In genomic region chr18:76518073-76518472, GRCh38 we compare ENCODE assay signal across 9 cellular contexts. TPM values are rescaled to one million over a fixed set of nuclear protein-coding genes. Genes with fewer than 3 reads are reported as not detected.
DNase-seq lines count a peak whose midpoint lies in the region; ATAC-seq and TF ChIP-seq lines count a peak whose summit lies in the region.
"Had no signal": no experiment of that assay in that cellular context is flagged by ENCODE, and none has a peak within 500 bp of the region (broad histone marks: within the 10 kb centered on the region; RNA-seq: fewer than 3 reads in every experiment).

No MANE protein-coding gene starts in this region.

- no CpG with 5 or more reads among the region's 5 CpGs for WGBS in iPS DF 6.9 (ENCODE audit: insufficient coverage, insufficient read length)

- BruUV-seq in OCI-LY7 (replicated peaks; lab: Mats Ljungman, UMichigan): no TSS peak

- H3K79me2 ChIP-seq in OCI-LY7 (ENCODE audit: insufficient read depth, low read depth, low read length): no peaks in the 10 kb centered on the region

- H3K4me1 Mint-ChIP-seq in stimulated activated effector memory CD8-positive, alpha-beta T cell treated with anti-CD3 and anti-CD28 coated beads, Interleukin-12 subunit alpha, Interleukin-12 subunit beta, amount 100 ng/mL, for 72 hours: peaks cover 8% of the 10 kb centered on the region

- DNase-seq in NCI-H510A treated with DMSO at 0.1 percent for 48 hours (lab: John Stamatoyannopoulos, UW) (peak; percentile 90), NCI-H510A (lab: John Stamatoyannopoulos, UW) (no peak), OCI-LY7 (ENCODE audit: low spot score) (no peak), iPS DF 6.9 (ENCODE audit: low read depth, low spot score) (no peak), mucosa of gallbladder (ENCODE audit: low spot score) (no peak), NCI-H1417 treated with DMSO at 0.1 percent for 48 hours (lab: John Stamatoyannopoulos, UW) (no peak)
- DNase-seq in stimulated activated effector memory CD8-positive, alpha-beta T cell treated with anti-CD3 and anti-CD28 coated beads, Interleukin-12 subunit alpha, Interleukin-12 subunit beta, amount 100 ng/mL, for 72 hours (ENCODE audit: low spot score in 2 of 2): no peak
- DNase-seq: NCI-H1694 had no signal

- H3K27me3 ChIP-seq in iPS DF 6.9 (ENCODE audit: control insufficient read depth, insufficient read depth, low read length): no peaks in the 10 kb centered on the region

- POLR2A ChIA-PET in OCI-LY7 (lab: Charles Lee): interaction anchor here (1.0 kb wide), 1 partner anchor 16 kb away, joined by 4 read pairs; no protein-coding TSS in a partner anchor

- no peaks in the 10 kb centered on the region for H4K20me1 ChIP-seq in OCI-LY7 (ENCODE audit: insufficient read depth, low read length)

- H2AFZ ChIP-seq in OCI-LY7 (ENCODE audit: low read length): peak overlapping the region; percentile 64; the same call in 1 of the 2 replicates

- peak overlapping the region; percentile 26 for H3K4me2 ChIP-seq in OCI-LY7 (ENCODE audit: low read length)

- H3K9me2 ChIP-seq in OCI-LY7 (ENCODE audit: insufficient read depth, low read length): no peaks in the 10 kb centered on the region

- ATAC-seq in stimulated activated effector memory CD8-positive, alpha-beta T cell treated with anti-CD3 and anti-CD28 coated beads, Interleukin-12 subunit alpha, Interleukin-12 subunit beta, amount 100 ng/mL, for 72 hours: no peak
- ATAC-seq in GM21390 (IDR thresholded peaks at IDR 0.05; ENCODE audit: unreplicated experiment): no peak

- no peaks in the 10 kb centered on the region for H3K9me3 Mint-ChIP-seq in stimulated activated effector memory CD8-positive, alpha-beta T cell treated with anti-CD3 and anti-CD28 coated beads, Interleukin-12 subunit alpha, Interleukin-12 subunit beta, amount 100 ng/mL, for 72 hours

- intact Hi-C loops in OCI-LY7 (cut with micrococcal nuclease; ENCODE audit: unreplicated experiment): no loop called here

- H3K9me3 ChIP-seq in OCI-LY7 (ENCODE audit: low read length) (no peaks in the 10 kb centered on the region), iPS DF 6.9 (ENCODE audit: control insufficient read depth, insufficient read depth, low read length) (no peaks in the 10 kb centered on the region)

- no peak overlapping the region for H3K27ac ChIP-seq in OCI-LY7 (ENCODE audit: low read depth, low read length, poor library complexity, severe bottlenecking)
- no peak overlapping the region for H3K27ac ChIP-seq in iPS DF 6.9 (ENCODE audit: low read length)

- H3K36me3 ChIP-seq in OCI-LY7 (ENCODE audit: insufficient read depth, low read length): no peaks in the 10 kb centered on the region
- H3K36me3 ChIP-seq in iPS DF 6.9 (ENCODE audit: control insufficient read depth, insufficient read depth, low read length): no peaks in the 10 kb centered on the region

- H3K4me1 ChIP-seq in OCI-LY7 (ENCODE audit: insufficient read depth, low read length, poor library complexity, severe bottlenecking) (no peaks in the 10 kb centered on the region), iPS DF 6.9 (ENCODE audit: control insufficient read depth, insufficient read depth, low read length) (peaks cover 2% of the 10 kb centered on the region; the same call in 1 of the 2 replicates)

- H3K4me3 Mint-ChIP-seq in stimulated activated effector memory CD8-positive, alpha-beta T cell treated with anti-CD3 and anti-CD28 coated beads, Interleukin-12 subunit alpha, Interleukin-12 subunit beta, amount 100 ng/mL, for 72 hours: peak overlapping the region; percentile 48

- peak overlapping the region; percentile 5 for H3K4me3 ChIP-seq in OCI-LY7 (ENCODE audit: low read depth, low read length, poor library complexity, severe bottlenecking)
- H3K4me3 ChIP-seq in iPS DF 6.9 (ENCODE audit: low read length): peak overlapping the region; percentile 36; the same call in 1 of the 2 replicates

- CTCF ChIA-PET in OCI-LY7 (lab: Charles Lee; ENCODE audit: unreplicated experiment): no interaction called here

- no peak overlapping the region for H3K27ac Mint-ChIP-seq in stimulated activated effector memory CD8-positive, alpha-beta T cell treated with anti-CD3 and anti-CD28 coated beads, Interleukin-12 subunit alpha, Interleukin-12 subunit beta, amount 100 ng/mL, for 72 hours

- H3K36me3 Mint-ChIP-seq in stimulated activated effector memory CD8-positive, alpha-beta T cell treated with anti-CD3 and anti-CD28 coated beads, Interleukin-12 subunit alpha, Interleukin-12 subunit beta, amount 100 ng/mL, for 72 hours: no peaks in the 10 kb centered on the region

- TF ChIP-seq CTCF in OCI-LY7 (conservative IDR thresholded peaks at IDR 0.05; ENCODE audit: low read length): no peak

RNA-seq across cellular contexts. Expression of gene ZNF516, which starts 23.0 kb away (rescaled TPM):
- total RNA-seq in OCI-LY7 (2014; rRNA removed; shearing (Covaris generic)): 14.3 and 16.2 TPM in 2 replicates
- total RNA-seq in OCI-LY7 (2022) (32.3 and 38.2 TPM in 2 replicates), mucosa of gallbladder (48.5 TPM)
